In genomic region chr21:43679951-43680350, GRCh38 we compare ENCODE assay signal across 1 cellular context.
TF ChIP-seq lines count a peak whose summit lies in the region.

No MANE protein-coding gene starts in this region.

TF ChIP-seq in HepG2, 621 proteins besides CTCF, POLR2A, EP300 and RAD21:
- TF ChIP-seq SIN3B (IDR thresholded peaks at IDR 0.05; ENCODE audit: low read length) (no peak), DMTF1 (CRISPR knock-in tag; IDR thresholded peaks at IDR 0.05) (no peak), LCORL (IDR thresholded peaks at IDR 0.05) (no peak), LCORL (CRISPR knock-in tag; IDR thresholded peaks at IDR 0.05) (0 out of 2 replicates have a peak, but pooled peaks have one; percentile 28), FOXA3 (CRISPR knock-in tag; IDR thresholded peaks at IDR 0.05) (peak; percentile 11; the same call in 1 of the 2 replicates), FOXP1 (IDR thresholded peaks at IDR 0.05) (no peak), FOXP1 (CRISPR knock-in tag; IDR thresholded peaks at IDR 0.05) (peak; percentile 26; the same call in 1 of the 2 replicates), ZNF432 (CRISPR knock-in tag; IDR thresholded peaks at IDR 0.05; ENCODE audit: borderline replicate concordance) (no peak), ZNF800 (CRISPR knock-in tag; IDR thresholded peaks at IDR 0.05) (no peak), ZNF558 (CRISPR knock-in tag; IDR thresholded peaks at IDR 0.05; ENCODE audit: borderline replicate concordance) (no peak), PAXIP1 (CRISPR knock-in tag; conservative IDR thresholded peaks at IDR 0.05) (0 out of 2 replicates have a peak, but pooled peaks have one; percentile 26), ELF3 (CRISPR knock-in tag; IDR thresholded peaks at IDR 0.05) (no peak), ZFP36L2 (CRISPR knock-in tag; IDR thresholded peaks at IDR 0.05) (no peak), ZFP91 (CRISPR knock-in tag; IDR thresholded peaks at IDR 0.05; ENCODE audit: borderline replicate concordance) (no peak), ELK4 (CRISPR knock-in tag; IDR thresholded peaks at IDR 0.05; ENCODE audit: borderline replicate concordance) (no peak), ESRRA (CRISPR knock-in tag; IDR thresholded peaks at IDR 0.05; ENCODE audit: low read depth) (no peak), KDM4B (CRISPR knock-in tag; IDR thresholded peaks at IDR 0.05) (no peak), MLXIP (CRISPR knock-in tag; IDR thresholded peaks at IDR 0.05; ENCODE audit: borderline replicate concordance) (no peak), HNF4G (IDR thresholded peaks at IDR 0.05; ENCODE audit: borderline replicate concordance, low read depth, low read length) (peak; percentile 59; the same call in 1 of the 2 replicates), HNF4G (CRISPR knock-in tag; IDR thresholded peaks at IDR 0.05; ENCODE audit: borderline replicate concordance, low read depth) (no peak), MTF2 (CRISPR knock-in tag; IDR thresholded peaks at IDR 0.05; ENCODE audit: borderline replicate concordance) (no peak), ZNF468 (CRISPR knock-in tag; IDR thresholded peaks at IDR 0.05) (no peak), HNF4A (CRISPR knock-in tag; IDR thresholded peaks at IDR 0.05) (peak; percentile 58), ZNF691 (CRISPR knock-in tag; IDR thresholded peaks at IDR 0.05; ENCODE audit: borderline replicate concordance, low read depth) (no peak), ZNF704 (CRISPR knock-in tag; IDR thresholded peaks at IDR 0.05; ENCODE audit: borderline replicate concordance) (no peak), ZNF7 (CRISPR knock-in tag; IDR thresholded peaks at IDR 0.05) (peak; percentile 27; the same call in 1 of the 2 replicates), ZNF776 (CRISPR knock-in tag; IDR thresholded peaks at IDR 0.05) (no peak), ZNF512 (CRISPR knock-in tag; IDR thresholded peaks at IDR 0.05) (no peak), BCL6 (CRISPR knock-in tag; IDR thresholded peaks at IDR 0.05) (peak; percentile 92), HCFC1 (IDR thresholded peaks at IDR 0.05; ENCODE audit: low read depth, low read length) (no peak)
TF ChIP-seq in HepG2: peak in this region for 8.
